ENCODE assay signal across 11 cellular contexts in genomic region chr14:60815371-60815770, GRCh38.
DNase-seq lines count a peak whose midpoint lies in the region; ATAC-seq and TF ChIP-seq lines count a peak whose summit lies in the region.
"Had no signal": no experiment of that assay in that cellular context is flagged by ENCODE, and none has a peak within 500 bp of the region (broad histone marks: within the 10 kb centered on the region; RNA-seq: fewer than 3 reads in every experiment).

No MANE protein-coding gene starts in this region.

- no peak overlapping the region for H3K27ac Mint-ChIP-seq in osteocyte (ENCODE audit: unreplicated experiment)

- H3K4me3 ChIP-seq in BJ (ENCODE audit: low read depth, low read length): no peak overlapping the region

- H3K27me3 Mint-ChIP-seq in osteocyte (ENCODE audit: unreplicated experiment): no peaks in the 10 kb centered on the region

- no peaks in the 10 kb centered on the region for H3K27me3 ChIP-seq in BJ (ENCODE audit: control insufficient read depth, insufficient read depth, low read length)

- DNase-seq in BJ (ENCODE audit: low read depth) (peak; percentile 29), GM19238 (ENCODE audit: insufficient read length, low spot score) (peak; percentile 6), NAMALWA (ENCODE audit: low spot score) (peak; percentile 48), omental fat pad (ENCODE audit: low spot score) (no peak), osteocyte (ENCODE audit: extremely low spot score, unreplicated experiment) (no peak), KG1 (lab: John Stamatoyannopoulos, UW) (no peak)
- DNase-seq in activated effector memory CD4-positive, alpha-beta T cell treated with anti-CD3 and anti-CD28 coated beads, Interleukin-2, amount 50 U/mL, for 16 hours: no peak
- DNase-seq: activated T-cell treated with anti-CD3 and anti-CD28 coated beads, Interleukin-2, amount 50 U/mL, for 48 hours; AML-193; effector CD8-positive, alpha-beta T cell had no signal

- peaks cover 17% of the 10 kb centered on the region for H3K4me1 Mint-ChIP-seq in osteocyte (ENCODE audit: unreplicated experiment)

- no peak for TF ChIP-seq CTCF in BJ (IDR thresholded peaks at IDR 0.05; ENCODE audit: insufficient read depth, low read depth, low read length)
- no peak for TF ChIP-seq CTCF in omental fat pad (IDR thresholded peaks at IDR 0.05)
- TF ChIP-seq CTCF in osteocyte (IDR thresholded peaks at IDR 0.05): no peak

- no peak overlapping the region for H3K4me3 Mint-ChIP-seq in osteocyte (ENCODE audit: unreplicated experiment)

- H3K9me3 Mint-ChIP-seq in osteocyte (ENCODE audit: unreplicated experiment): no peaks in the 10 kb centered on the region

- ATAC-seq in HG02885 (IDR thresholded peaks at IDR 0.05; ENCODE audit: poor library complexity, unreplicated experiment) (peak; percentile 98), omental fat pad (ENCODE audit: low FRiP score) (no peak)

- POLR2A ChIA-PET in BJ (lab: Charles Lee): no interaction called here

- peaks cover 5% of the 10 kb centered on the region for H3K36me3 ChIP-seq in BJ (ENCODE audit: control insufficient read depth, insufficient read depth, low read length)

- H3K36me3 Mint-ChIP-seq in osteocyte (ENCODE audit: unreplicated experiment): peaks cover 39% of the 10 kb centered on the region

- CTCF ChIA-PET in BJ (lab: Yijun Ruan, JAX): interaction anchor here (1.4 kb wide), 1 partner anchor 11 kb away, joined by 3 read pairs; no protein-coding TSS in a partner anchor

Comparison
In these comparisons a context has a peak if more than half of its experiments do, and no peak if none do; other contexts are left out.
1. DNase-seq: peak in BJ (single experiment), GM19238 (single experiment) and NAMALWA (single experiment); none in activated effector memory CD4-positive, alpha-beta T cell treated with anti-CD3 and anti-CD28 coated beads, Interleukin-2, amount 50 U/mL, for 16 hours (single experiment), omental fat pad (single experiment), osteocyte (single experiment) and KG1 (single experiment).